Comparison of ENCODE assay signal across 21 cellular contexts in genomic region chr10:114408968-114409444, GRCh38. TPM values are rescaled to one million over a fixed set of nuclear protein-coding genes. Genes with fewer than 3 reads are reported as not detected.
DNase-seq lines count a peak whose midpoint lies in the region; ATAC-seq and TF ChIP-seq lines count a peak whose summit lies in the region.
"Had no signal": no experiment of that assay in that cellular context is flagged by ENCODE, and none has a peak within 500 bp of the region (broad histone marks: within the 10 kb centered on the region; RNA-seq: fewer than 3 reads in every experiment).

No MANE protein-coding gene starts in this region.

- no peak for TF ChIP-seq EP300 in stomach (IDR thresholded peaks at IDR 0.05)

- intact Hi-C loops in PC-9 (cut with micrococcal nuclease; ENCODE audit: unreplicated experiment) (no loop called here), thyroid gland (cut with DNase I) (loop anchor here (5.0 to 10.0 kb wide), 3 partner anchors 48 to 104 kb away; no protein-coding TSS in a partner anchor), stomach (cut with DNase I; ENCODE audit: low total_unique reads) (no loop called here)

- H3K4me2 ChIP-seq in Karpas-422 (ENCODE audit: low read depth, low read length, poor library complexity, severe bottlenecking) (no peak overlapping the region), PC-9 (peak overlapping the region; percentile 51)

- no peaks in the 10 kb centered on the region for H3K27me3 ChIP-seq in Karpas-422 (ENCODE audit: low read length)
- no peaks in the 10 kb centered on the region for H3K27me3 ChIP-seq in PC-9 (ENCODE audit: insufficient read depth, low read depth)
- no peaks in the 10 kb centered on the region for H3K27me3 ChIP-seq in thyroid gland
- H3K27me3 ChIP-seq in stomach, result peaks cover 0 to 13% (median 11%) of the 10 kb centered on the region in 3 donors

- BruUV-seq in PC-9 (replicated peaks; lab: Mats Ljungman, UMichigan), result no TSS peak

- no peaks in the 10 kb centered on the region for H4K20me1 ChIP-seq in Karpas-422 (ENCODE audit: insufficient read depth, low read depth, low read length)
- no peaks in the 10 kb centered on the region for H4K20me1 ChIP-seq in PC-9 (ENCODE audit: insufficient read depth)

- peaks cover 42% of the 10 kb centered on the region for H3F3A ChIP-seq in PC-9 (ENCODE audit: insufficient read depth, low read depth)

- POLR2A ChIA-PET in PC-9 (lab: Charles Lee; ENCODE audit: unreplicated experiment), result interaction anchor here (0.7 kb wide), 1 partner anchor 257 kb away, joined by 7 read pairs; no protein-coding TSS in a partner anchor

- no peaks in the 10 kb centered on the region for H3K9me2 ChIP-seq in Karpas-422 (replicated peaks; ENCODE audit: insufficient read depth, low read length)
- no peaks in the 10 kb centered on the region for H3K9me2 ChIP-seq in PC-9 (ENCODE audit: insufficient read depth)

- peak; percentile 45 for DNase-seq in Karpas-422
- DNase-seq in PC-9, result peak in 1 of 2 experiments; percentile 74
- DNase-seq in epithelial cell of esophagus (ENCODE audit: low read depth), result peak; percentile 52
- no peak for DNase-seq in thyroid gland
- DNase-seq in stomach, result no peak
- no peak for DNase-seq in GM03348 (ENCODE audit: low spot score)
- DNase-seq: activated B cell treated with CpG ODN at 0.5 μM for 24 hours; activated naive CD4-positive, alpha-beta T cell treated with anti-CD3 and anti-CD28 coated beads, Interleukin-2, amount 50 U/mL, for 16 hours; amygdala; CD8-positive, alpha-beta memory T cell; GOT3; islet precursor cell; NK-92 treated with Interleukin-12 subunit alpha and Interleukin-12 subunit beta, amount 100 ng/mL, for 24 hours; posterior cingulate gyrus; stimulated activated naive CD8-positive, alpha-beta T cell treated with anti-CD3 and anti-CD28 coated beads, Interleukin-15, amount 100 ng/mL, for 72 hours; T1000; transverse colon had no signal

- 77 to 82% methylated on average over 5 of the region's 5 CpGs for WGBS in thyroid gland, 2 donors
- WGBS in stomach, 5 donors, result 64 to 82% (median 72%) methylated on average over 5 of the region's 5 CpGs

- H3K9me3 ChIP-seq in Karpas-422 (ENCODE audit: low read length) (no peaks in the 10 kb centered on the region), PC-9 (ENCODE audit: insufficient read depth, low read depth) (no peaks in the 10 kb centered on the region), thyroid gland (no peaks in the 10 kb centered on the region), stomach (no peaks in the 10 kb centered on the region)
- H3K9me3 ChIP-seq: transverse colon had no signal

- CTCF ChIA-PET in PC-9 (lab: Charles Lee), result interaction anchor here (0.6 kb wide), 1 partner anchor 429 kb away, joined by 4 read pairs; no protein-coding TSS in a partner anchor

- no peak overlapping the region for H3K9ac ChIP-seq in Karpas-422 (ENCODE audit: low read length)

- H3K27ac ChIP-seq in Karpas-422 (ENCODE audit: low read length), result no peak overlapping the region
- H3K27ac ChIP-seq in PC-9, result peak overlapping the region; percentile 67
- H3K27ac ChIP-seq in thyroid gland, result peak overlapping the region in 2 of 3 donors; percentile 49 to 55
- H3K27ac ChIP-seq in stomach, result no peak overlapping the region
- H3K27ac ChIP-seq: transverse colon had no signal

- no peaks in the 10 kb centered on the region for H3K36me3 ChIP-seq in Karpas-422 (ENCODE audit: insufficient read depth, low read length)
- H3K36me3 ChIP-seq in PC-9 (ENCODE audit: low read depth), result no peaks in the 10 kb centered on the region
- H3K36me3 ChIP-seq in thyroid gland, result no peaks in the 10 kb centered on the region
- no peaks in the 10 kb centered on the region for H3K36me3 ChIP-seq in stomach
- H3K36me3 ChIP-seq: transverse colon had no signal

- H3K79me2 ChIP-seq in Karpas-422 (ENCODE audit: low read length) (no peaks in the 10 kb centered on the region), PC-9 (ENCODE audit: low read depth) (peaks cover 2% of the 10 kb centered on the region; the same call in 1 of the 2 replicates)

- TF ChIP-seq POLR2A in thyroid gland (IDR thresholded peaks at IDR 0.05) (no peak), stomach (IDR thresholded peaks at IDR 0.05) (no peak)

- H2AFZ ChIP-seq in Karpas-422 (ENCODE audit: low read length) (no peak overlapping the region), PC-9 (no peak overlapping the region)

- no peak for ATAC-seq in GM21423 (IDR thresholded peaks at IDR 0.05; ENCODE audit: unreplicated experiment)
- ATAC-seq: natural killer cell treated with Interleukin-12 subunit alpha and Interleukin-12 subunit beta and Interleukin-15 and Interleukin-18, amount 100 ng/mL, for 72 hours; sciatic nerve; stimulated activated naive CD8-positive, alpha-beta T cell treated with anti-CD3 and anti-CD28 coated beads, Interleukin-15, amount 100 ng/mL, for 72 hours had no signal

- TF ChIP-seq CTCF in PC-9 (conservative IDR thresholded peaks at IDR 0.05) (no peak), epithelial cell of esophagus (IDR thresholded peaks at IDR 0.05; ENCODE audit: insufficient read depth, low read depth, low read length, missing control alignments) (no peak), thyroid gland (IDR thresholded peaks at IDR 0.05) (no peak), stomach (IDR thresholded peaks at IDR 0.05) (no peak)

- H3K4me3 ChIP-seq in Karpas-422 (ENCODE audit: low read length) (no peak overlapping the region), PC-9 (no peak overlapping the region), epithelial cell of esophagus (ENCODE audit: low read length) (no peak overlapping the region), thyroid gland (replicated peaks in 1 of 3) (no peak overlapping the region), stomach (no peak overlapping the region)
- H3K4me3 ChIP-seq: transverse colon had no signal

- H3K4me1 ChIP-seq in Karpas-422 (ENCODE audit: low read length) (no peaks in the 10 kb centered on the region), PC-9 (replicated peaks; ENCODE audit: insufficient read depth) (peaks cover 55% of the 10 kb centered on the region), thyroid gland (peaks cover 37 to 49% of the 10 kb centered on the region in 2 donors), stomach (peaks cover 14 to 28% (median 23%) of the 10 kb centered on the region in 4 donors)

RNA-seq across cellular contexts. Expression of gene AFAP1L2, which starts 4.7 kb away (rescaled TPM):
- 2.0 and 4.4 TPM in 2 replicates for total RNA-seq in Karpas-422 (2014; rRNA removed; shearing (Covaris generic); ENCODE audit: low replicate concordance)
- total RNA-seq in PC-9 (2021) (35.4 and 39.9 TPM in 2 replicates), thyroid gland (100 to 1,000 TPM; 135 to 356 (median 299) TPM), stomach (10 to 100 TPM in 4 of 5 donors, 1 to 10 TPM in 1; 7.2 to 25.0 (median 19.3) TPM)
- polyA plus RNA-seq in stomach, result 1 to 10 TPM; 2.6 to 4.5 (median 3.4) TPM
- total RNA-seq: NCI-H460 had no signal

Comparison
In these comparisons a context has a peak if more than half of its experiments do, and no peak if none do; other contexts are left out.
1. DNase-seq: peak in Karpas-422 (single experiment) and epithelial cell of esophagus (single experiment); none in thyroid gland (0 of 2), stomach (single experiment) and GM03348 (single experiment).
2. H3K27ac ChIP-seq: peak in PC-9 (single experiment) and thyroid gland (2 of 3); none in Karpas-422 (single experiment) and stomach (0 of 5).